8 cellular contexts compared by ENCODE assay signal in genomic region chr13:36999054-36999927, GRCh38. TPM values are rescaled to one million over a fixed set of nuclear protein-coding genes. Genes with fewer than 3 reads are reported as not detected.
DNase-seq lines count a peak whose midpoint lies in the region; ATAC-seq and TF ChIP-seq lines count a peak whose summit lies in the region.

A gene with protein sequence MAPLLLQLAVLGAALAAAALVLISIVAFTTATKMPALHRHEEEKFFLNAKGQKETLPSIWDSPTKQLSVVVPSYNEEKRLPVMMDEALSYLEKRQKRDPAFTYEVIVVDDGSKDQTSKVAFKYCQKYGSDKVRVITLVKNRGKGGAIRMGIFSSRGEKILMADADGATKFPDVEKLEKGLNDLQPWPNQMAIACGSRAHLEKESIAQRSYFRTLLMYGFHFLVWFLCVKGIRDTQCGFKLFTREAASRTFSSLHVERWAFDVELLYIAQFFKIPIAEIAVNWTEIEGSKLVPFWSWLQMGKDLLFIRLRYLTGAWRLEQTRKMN (minus strand): TSS chr13:36999340. CDS start chr13:36999300, 40 bp downstream.

- POLR2A ChIA-PET in activated naive CD8-positive, alpha-beta T cell treated with anti-CD3 and anti-CD28 coated beads, Interleukin-2, amount 10 ng/mL, durations not matched to agents 7 days and 5 days (lab: Charles Lee), result interaction anchor here (0.7 to 4.1 kb wide), 11 partner anchors 10 to 1904 kb away, joined by 3 to 19 read pairs (median 5); partner anchors contain the start of genes RFXAP, SPART and SUPT20H

- H3K9ac ChIP-seq in SU-DHL-6 (ENCODE audit: low read length) (peak within 1 kb of the TSS; percentile 99), parathyroid adenoma (peak within 1 kb of the TSS; percentile 37)

- H3K9me2 ChIP-seq in SU-DHL-6 (replicated peaks; ENCODE audit: insufficient read depth, low read length), result no peaks in the 10 kb centered on the region

- ATAC-seq in HG02642 (IDR thresholded peaks at IDR 0.05; ENCODE audit: poor library complexity, unreplicated experiment), result peak; percentile 70
- ATAC-seq in activated naive CD8-positive, alpha-beta T cell treated with anti-CD3 and anti-CD28 coated beads, Interleukin-2, amount 10 ng/mL, durations not matched to agents 7 days and 5 days (ENCODE audit: low read depth), result peak; percentile 69

- peaks cover 39% of the 10 kb centered on the region for H3K4me1 Mint-ChIP-seq in activated naive CD8-positive, alpha-beta T cell treated with anti-CD3 and anti-CD28 coated beads, Interleukin-2, amount 10 ng/mL, durations not matched to agents 7 days and 5 days

- H3K27ac ChIP-seq in SU-DHL-6 (ENCODE audit: low read depth, low read length) (peak within 1 kb of the TSS; percentile 98), parathyroid adenoma (peak within 1 kb of the TSS; percentile 99), tibial artery (peak within 1 kb of the TSS; percentile 96)

- H3K79me2 ChIP-seq in SU-DHL-6 (ENCODE audit: insufficient read depth, low read length) (peaks cover 69% of the 10 kb centered on the region), parathyroid adenoma (no peaks in the 10 kb centered on the region)

- no peaks in the 10 kb centered on the region for H3K4me1 ChIP-seq in parathyroid adenoma
- H3K4me1 ChIP-seq in tibial artery, result peaks cover 4 to 25% (median 19%) of the 10 kb centered on the region in 4 donors

- no peaks in the 10 kb centered on the region for H3K27me3 Mint-ChIP-seq in activated naive CD8-positive, alpha-beta T cell treated with anti-CD3 and anti-CD28 coated beads, Interleukin-2, amount 10 ng/mL, durations not matched to agents 7 days and 5 days

- peak; percentile 86 for TF ChIP-seq CTCF in GM12873 (IDR thresholded peaks at IDR 0.05; ENCODE audit: insufficient read depth, low read depth, low read length, missing control alignments)
- TF ChIP-seq CTCF in SU-DHL-6 (IDR thresholded peaks at IDR 0.05; ENCODE audit: insufficient read depth, low read length, poor library complexity, severe bottlenecking), result peak; percentile 91
- peak; percentile 91 for TF ChIP-seq CTCF in parathyroid adenoma (IDR thresholded peaks at IDR 0.05)
- peak; percentile 93 to 97 for TF ChIP-seq CTCF in tibial artery (IDR thresholded peaks at IDR 0.05)

- H3K36me3 ChIP-seq in SU-DHL-6 (ENCODE audit: low read length), result peaks cover 20% of the 10 kb centered on the region
- no peaks in the 10 kb centered on the region for H3K36me3 ChIP-seq in parathyroid adenoma (ENCODE audit: control insufficient read depth, insufficient read depth, low read length)
- peaks cover 16 to 26% (median 24%) of the 10 kb centered on the region in 3 donors for H3K36me3 ChIP-seq in tibial artery

- peaks cover 30% of the 10 kb centered on the region for H3F3A ChIP-seq in SU-DHL-6 (ENCODE audit: insufficient read depth)

- H3K27ac Mint-ChIP-seq in activated naive CD8-positive, alpha-beta T cell treated with anti-CD3 and anti-CD28 coated beads, Interleukin-2, amount 10 ng/mL, durations not matched to agents 7 days and 5 days, result peak within 1 kb of the TSS; percentile 100

- peaks cover 11% of the 10 kb centered on the region for H3K36me3 Mint-ChIP-seq in activated naive CD8-positive, alpha-beta T cell treated with anti-CD3 and anti-CD28 coated beads, Interleukin-2, amount 10 ng/mL, durations not matched to agents 7 days and 5 days

- H3K4me3 Mint-ChIP-seq in activated naive CD8-positive, alpha-beta T cell treated with anti-CD3 and anti-CD28 coated beads, Interleukin-2, amount 10 ng/mL, durations not matched to agents 7 days and 5 days, result peak within 1 kb of the TSS; percentile 99

- H3K9me3 Mint-ChIP-seq in activated naive CD8-positive, alpha-beta T cell treated with anti-CD3 and anti-CD28 coated beads, Interleukin-2, amount 10 ng/mL, durations not matched to agents 7 days and 5 days, result no peaks in the 10 kb centered on the region

- peak within 1 kb of the TSS; percentile 89 for H3K4me2 ChIP-seq in SU-DHL-6 (ENCODE audit: low read depth, low read length, poor library complexity, severe bottlenecking)
- peak within 1 kb of the TSS; percentile 80 for H3K4me2 ChIP-seq in parathyroid adenoma (ENCODE audit: low read length)

- peak; percentile 71 for DNase-seq in NCI-H1105 treated with DMSO at 0.1 percent for 48 hours (lab: John Stamatoyannopoulos, UW)
- peak; percentile 98 for DNase-seq in activated naive CD8-positive, alpha-beta T cell treated with anti-CD3 and anti-CD28 coated beads, Interleukin-2, amount 10 ng/mL, durations not matched to agents 7 days and 5 days
- DNase-seq in head of caudate nucleus, result peak; percentile 73 to 97 (median 92)
- peak; percentile 84 to 92 for DNase-seq in tibial artery

- H2AFZ ChIP-seq in SU-DHL-6 (ENCODE audit: low read depth, low read length, severe bottlenecking), result peak within 1 kb of the TSS; percentile 72
- H2AFZ ChIP-seq in parathyroid adenoma, result peak within 1 kb of the TSS; percentile 95

- no peaks in the 10 kb centered on the region for H4K20me1 ChIP-seq in SU-DHL-6 (ENCODE audit: low read depth, low read length)

- intact Hi-C loops in head of caudate nucleus (cut with DNase I) (no loop called here), tibial artery (cut with DNase I; ENCODE audit: low total_unique reads) (no loop called here)

- no peaks in the 10 kb centered on the region for H3K9me3 ChIP-seq in SU-DHL-6 (ENCODE audit: insufficient read depth, low read length)
- H3K9me3 ChIP-seq in parathyroid adenoma (ENCODE audit: control insufficient read depth, low read length), result no peaks in the 10 kb centered on the region
- H3K9me3 ChIP-seq in tibial artery, result no peaks in the 10 kb centered on the region

- peak within 1 kb of the TSS; percentile 100 for H3K4me3 ChIP-seq in SU-DHL-6 (ENCODE audit: insufficient read depth, low read length, poor library complexity, severe bottlenecking)
- peak within 1 kb of the TSS; percentile 72 for H3K4me3 ChIP-seq in parathyroid adenoma (ENCODE audit: low read depth, low read length)
- peak within 1 kb of the TSS; percentile 78 to 90 for H3K4me3 ChIP-seq in tibial artery

- H3K27me3 ChIP-seq in SU-DHL-6 (ENCODE audit: low read length), result no peaks in the 10 kb centered on the region
- H3K27me3 ChIP-seq in parathyroid adenoma (ENCODE audit: control insufficient read depth, insufficient read depth, low read length), result no peaks in the 10 kb centered on the region
- H3K27me3 ChIP-seq in tibial artery, result no peaks in the 10 kb centered on the region

RNA-seq across cellular contexts. Expression of the gene that starts here (rescaled TPM):
- total RNA-seq in activated naive CD8-positive, alpha-beta T cell treated with anti-CD3 and anti-CD28 coated beads, Interleukin-2, amount 10 ng/mL, durations not matched to agents 7 days and 5 days, result 10 to 100 TPM; 22.5 to 27.2 TPM

Comparison
In these comparisons a context has a peak if more than half of its experiments do, and no peak if none do; other contexts are left out.
1. Peak in every context shown above with its lines: DNase-seq, ATAC-seq, H3K4me3 ChIP-seq and H3K27ac ChIP-seq.